In the genomic region with DNA sequence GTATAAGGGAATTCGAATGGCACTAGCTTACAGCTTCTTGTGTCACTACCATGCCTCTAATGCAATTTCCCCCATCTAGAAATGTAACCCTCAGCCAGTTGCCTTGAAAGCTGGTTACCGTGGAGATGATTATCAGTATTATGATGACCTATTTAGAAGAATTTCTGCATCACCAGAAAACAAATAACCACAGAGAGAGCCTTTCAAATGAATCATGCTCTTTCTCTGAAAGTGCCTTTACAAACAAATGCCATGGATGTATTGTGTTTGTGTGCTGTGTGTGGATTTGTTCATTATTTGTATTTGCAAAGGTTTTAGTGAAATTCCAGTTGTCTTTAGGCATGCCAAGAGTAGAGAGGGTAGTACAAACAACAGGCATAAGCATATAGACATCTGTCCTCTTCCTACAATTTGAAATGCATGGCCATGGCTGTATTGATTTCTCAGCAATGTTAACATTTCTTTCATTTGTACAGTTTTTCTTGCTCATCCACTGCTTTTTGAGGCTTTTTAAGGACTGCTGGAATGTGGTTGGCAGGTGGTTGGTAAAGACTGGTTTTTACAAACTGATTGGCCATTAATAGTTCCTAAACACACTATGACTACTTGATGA, we compare ENCODE assay signal across 10 cellular contexts.
DNase-seq lines count a peak whose midpoint lies in the region.
"Had no signal": no experiment of that assay in that cellular context is flagged by ENCODE, and none has a peak within 500 bp of the region (broad histone marks: within the 10 kb centered on the region; RNA-seq: fewer than 3 reads in every experiment).

No MANE protein-coding gene starts in this region.

- no peak overlapping the region for H3K4me3 ChIP-seq in CD4-positive, alpha-beta memory T cell (ENCODE audit: low read length in 2 of 2)
- H3K4me3 ChIP-seq: BLaER1 treated with 17β-estradiol and CSF1 and Interleukin-3, amounts not matched to agents 10 nM and 100 nM had no signal

- no peaks in the 10 kb centered on the region for H3K4me1 ChIP-seq in CD4-positive, alpha-beta memory T cell (ENCODE audit: insufficient read depth, low read length)
- H3K4me1 ChIP-seq: BLaER1 treated with 17β-estradiol and CSF1 and Interleukin-3, amounts not matched to agents 10 nM and 100 nM had no signal

- peaks cover 0 to 3% (median 0%) of the 10 kb centered on the region in 8 donors for H3K9me3 Mint-ChIP-seq in CD4-positive, alpha-beta memory T cell
- peaks cover 0 to 4% (median 1%) of the 10 kb centered on the region in 6 donors for H3K9me3 Mint-ChIP-seq in immature natural killer cell
- H3K9me3 Mint-ChIP-seq: activated T-helper 17 cell treated with anti-CD3 and anti-CD28 coated beads, Interleukin-2, amount 50 U/mL, for 72 hours had no signal

- H3K27ac ChIP-seq in CD4-positive, alpha-beta memory T cell (ENCODE audit: low read depth, low read length): no peak overlapping the region
- H3K27ac ChIP-seq: BLaER1 treated with 17β-estradiol and CSF1 and Interleukin-3, amounts not matched to agents 10 nM and 100 nM had no signal

- H3K36me3 ChIP-seq in CD4-positive, alpha-beta memory T cell (ENCODE audit: insufficient read depth, low read length): no peaks in the 10 kb centered on the region

- H3K36me3 Mint-ChIP-seq in CD4-positive, alpha-beta memory T cell: no peaks in the 10 kb centered on the region
- H3K36me3 Mint-ChIP-seq in immature natural killer cell: no peaks in the 10 kb centered on the region

- H3K4me3 Mint-ChIP-seq in CD4-positive, alpha-beta memory T cell: no peak overlapping the region
- H3K4me3 Mint-ChIP-seq in immature natural killer cell: no peak overlapping the region
- H3K4me3 Mint-ChIP-seq: activated T-helper 17 cell treated with anti-CD3 and anti-CD28 coated beads, Interleukin-2, amount 50 U/mL, for 72 hours had no signal

- H3K9me3 ChIP-seq in CD4-positive, alpha-beta memory T cell (ENCODE audit: control insufficient read depth in 1 of 2, low read length in 2 of 2): no peaks in the 10 kb centered on the region
- H3K9me3 ChIP-seq: BLaER1 treated with 17β-estradiol and CSF1 and Interleukin-3, amounts not matched to agents 10 nM and 100 nM had no signal

- peak; percentile 74 for DNase-seq in SIG-M5 treated with dmso at 0.1 percent for 504 hours (lab: John Stamatoyannopoulos, UW; ENCODE audit: unreplicated experiment)
- no peak for DNase-seq in SIG-M5 (lab: John Stamatoyannopoulos, UW)
- DNase-seq in amniotic epithelial cell (ENCODE audit: low read depth): peak; percentile 98
- DNase-seq in iris pigment epithelial cell (ENCODE audit: low read depth): peak; percentile 98
- DNase-seq in posterior vena cava (ENCODE audit: low spot score): no peak
- no peak for DNase-seq in CD4-positive, alpha-beta memory T cell
- no peak for DNase-seq in immature natural killer cell
- DNase-seq in NCI-H187 treated with DMSO at 0.1 percent for 48 hours (lab: John Stamatoyannopoulos, UW): no peak

- intact Hi-C loops in posterior vena cava (cut with DNase I): no loop called here
- intact Hi-C loops in CD4-positive, alpha-beta memory T cell (cut with micrococcal nuclease): no loop called here

- POLR2A ChIA-PET in CD4-positive, alpha-beta memory T cell (lab: Charles Lee; ENCODE audit: partially characterized antibody): no interaction called here

- CTCF ChIA-PET in CD4-positive, alpha-beta memory T cell (lab: Charles Lee; ENCODE audit: partially characterized antibody): no interaction called here

- no peaks in the 10 kb centered on the region for H3K27me3 Mint-ChIP-seq in CD4-positive, alpha-beta memory T cell
- H3K27me3 Mint-ChIP-seq in immature natural killer cell (ENCODE audit: low read depth in 3 of 3): peaks cover 0 to 2% (median 2%) of the 10 kb centered on the region in 3 donors

- H3K27me3 ChIP-seq in CD4-positive, alpha-beta memory T cell (ENCODE audit: insufficient read depth, low read length): no peaks in the 10 kb centered on the region
- H3K27me3 ChIP-seq: BLaER1 treated with 17β-estradiol and CSF1 and Interleukin-3, amounts not matched to agents 10 nM and 100 nM had no signal

- no peak overlapping the region for H3K27ac Mint-ChIP-seq in CD4-positive, alpha-beta memory T cell
- H3K27ac Mint-ChIP-seq in immature natural killer cell: no peak overlapping the region
- H3K27ac Mint-ChIP-seq: activated T-helper 17 cell treated with anti-CD3 and anti-CD28 coated beads, Interleukin-2, amount 50 U/mL, for 72 hours had no signal

- H3K4me1 Mint-ChIP-seq in CD4-positive, alpha-beta memory T cell: no peaks in the 10 kb centered on the region
- no peaks in the 10 kb centered on the region for H3K4me1 Mint-ChIP-seq in immature natural killer cell
- H3K4me1 Mint-ChIP-seq: activated T-helper 17 cell treated with anti-CD3 and anti-CD28 coated beads, Interleukin-2, amount 50 U/mL, for 72 hours had no signal

Comparison
In these comparisons a context has a peak if more than half of its experiments do, and no peak if none do; other contexts are left out.
1. DNase-seq: peak in SIG-M5 treated with dmso at 0.1 percent for 504 hours (single experiment), amniotic epithelial cell (single experiment) and iris pigment epithelial cell (single experiment); none in SIG-M5 (single experiment), posterior vena cava (single experiment), CD4-positive, alpha-beta memory T cell (0 of 5), immature natural killer cell (0 of 3) and NCI-H187 treated with DMSO at 0.1 percent for 48 hours (single experiment).